Comparison of ENCODE assay signal across 27 cellular contexts in genomic region chr13:98592353-98592740, GRCh38.
"Had no signal": no experiment of that assay in that cellular context is flagged by ENCODE, and none has a peak within 500 bp of the region (broad histone marks: within the 10 kb centered on the region; RNA-seq: fewer than 3 reads in every experiment).

No MANE protein-coding gene starts in this region.

- H3K9me3 ChIP-seq: gastroesophageal sphincter, heart left ventricle, lower lobe of right lung, prostate gland, right atrium auricular region, testis, tibial artery, upper lobe of right lung, uterus had no signal

- DNase-seq: effector CD8-positive, alpha-beta T cell; endodermal cell; foreskin keratinocyte; heart left ventricle; kidney; left ventricle myocardium superior; lower lobe of right lung; naive thymus-derived CD4-positive, alpha-beta T cell; stimulated activated CD4-positive, alpha-beta T cell treated with anti-CD3 and anti-CD28 coated beads, Interleukin-4, amount 100 ng/mL, for 4 hours; stimulated activated naive CD8-positive, alpha-beta T cell treated with anti-CD3 and anti-CD28 coated beads, Interleukin-15, Interleukin-2, amounts not matched to agents 100 U/mL and 50 U/mL, for 24 hours; substantia nigra; testis; tibial artery; upper lobe of right lung; uterus had no signal

- H3K9ac ChIP-seq: neural progenitor cell had no signal

- H2AFZ ChIP-seq: hepatocyte, neural progenitor cell had no signal

- H3K27ac Mint-ChIP-seq: dendritic cell treated with granulocyte-macrophage colony-stimulating factor and Interleukin-4, amounts not matched to agents 40 ng/mL and 50 ng/mL, for 4 days; endodermal cell; naive thymus-derived CD4-positive, alpha-beta T cell; nephron; neural progenitor cell; stimulated activated memory B cell treated with anti-CD40 and anti-IgM and Interleukin-4, amounts not matched to agents 10 μg/mL and 1 μg/mL and 100 μg/mL, for 72 hours had no signal

- H3K4me1 ChIP-seq: esophagus muscularis mucosa, foreskin keratinocyte, gastroesophageal sphincter, heart left ventricle, lower lobe of right lung, neural progenitor cell, prostate gland, right atrium auricular region, testis, tibial artery, upper lobe of right lung, uterus had no signal

- FAIRE-seq: colon, kidney had no signal

- H3K79me2 ChIP-seq: hepatocyte had no signal

- H3K36me3 ChIP-seq: esophagus muscularis mucosa, gastroesophageal sphincter, heart left ventricle, lower lobe of right lung, neural progenitor cell, prostate gland, right atrium auricular region, tibial artery, upper lobe of right lung, uterus had no signal

- H3K27ac ChIP-seq: epithelial cell of prostate, esophagus muscularis mucosa, foreskin keratinocyte, gastroesophageal sphincter, heart left ventricle, hepatocyte, lower lobe of right lung, neural progenitor cell, prostate gland, right atrium auricular region, testis, tibial artery, upper lobe of right lung, uterus had no signal

- ATAC-seq: foreskin keratinocyte; gastroesophageal sphincter; heart left ventricle; left ventricle myocardium superior; lower lobe of right lung; naive thymus-derived CD4-positive, alpha-beta T cell; sciatic nerve; stimulated activated memory B cell treated with anti-CD40 and anti-IgM and Interleukin-4, amounts not matched to agents 10 μg/mL and 1 μg/mL and 100 μg/mL, for 72 hours; stimulated activated naive CD8-positive, alpha-beta T cell treated with anti-CD3 and anti-CD28 coated beads, Interleukin-15, Interleukin-2, amounts not matched to agents 100 U/mL and 50 U/mL, for 24 hours; upper lobe of right lung had no signal

- H3K4me1 Mint-ChIP-seq: endodermal cell, nephron, neural progenitor cell had no signal

- H3K4me3 Mint-ChIP-seq: dendritic cell treated with granulocyte-macrophage colony-stimulating factor and Interleukin-4, amounts not matched to agents 40 ng/mL and 50 ng/mL, for 4 days; endodermal cell; naive thymus-derived CD4-positive, alpha-beta T cell; nephron; neural progenitor cell; stimulated activated memory B cell treated with anti-CD40 and anti-IgM and Interleukin-4, amounts not matched to agents 10 μg/mL and 1 μg/mL and 100 μg/mL, for 72 hours had no signal

- H3K27me3 Mint-ChIP-seq: naive thymus-derived CD4-positive, alpha-beta T cell; stimulated activated memory B cell treated with anti-CD40 and anti-IgM and Interleukin-4, amounts not matched to agents 10 μg/mL and 1 μg/mL and 100 μg/mL, for 72 hours had no signal

- H3K4me3 ChIP-seq: esophagus muscularis mucosa, gastroesophageal sphincter, heart left ventricle, hepatocyte, lower lobe of right lung, neural progenitor cell, prostate gland, right atrium auricular region, testis, tibial artery, upper lobe of right lung, uterus had no signal

- H3K9me3 Mint-ChIP-seq: dendritic cell treated with granulocyte-macrophage colony-stimulating factor and Interleukin-4, amounts not matched to agents 40 ng/mL and 50 ng/mL, for 4 days had no signal

- H3K27me3 ChIP-seq: esophagus muscularis mucosa, foreskin keratinocyte, gastroesophageal sphincter, heart left ventricle, hepatocyte, neural progenitor cell, right atrium auricular region, testis, tibial artery, upper lobe of right lung, uterus had no signal

- H3K4me2 ChIP-seq: hepatocyte, neural progenitor cell had no signal
